ENCODE assay signal across 10 cellular contexts in genomic region chr1:64967381-64967780, GRCh38. TPM values are rescaled to one million over a fixed set of nuclear protein-coding genes. Genes with fewer than 3 reads are reported as not detected.
DNase-seq lines count a peak whose midpoint lies in the region; ATAC-seq and TF ChIP-seq lines count a peak whose summit lies in the region.
"Had no signal": no experiment of that assay in that cellular context is flagged by ENCODE, and none has a peak within 500 bp of the region (broad histone marks: within the 10 kb centered on the region; RNA-seq: fewer than 3 reads in every experiment).

No MANE protein-coding gene starts in this region.

- TF ChIP-seq CTCF in chondrocyte (IDR thresholded peaks at IDR 0.05), result no peak
- no peak for TF ChIP-seq CTCF in neural progenitor cell (IDR thresholded peaks at IDR 0.05)

- no peaks in the 10 kb centered on the region for H3K9me3 Mint-ChIP-seq in CD8-positive, alpha-beta memory T cell
- H3K9me3 Mint-ChIP-seq in chondrocyte (ENCODE audit: low read depth), result no peaks in the 10 kb centered on the region
- H3K9me3 Mint-ChIP-seq in neural progenitor cell, result no peaks in the 10 kb centered on the region

- peak overlapping the region; percentile 73 for H3K4me2 ChIP-seq in neural progenitor cell

- no peaks in the 10 kb centered on the region for H3K36me3 ChIP-seq in CD8-positive, alpha-beta memory T cell (ENCODE audit: insufficient read depth, low read length)
- H3K36me3 ChIP-seq in neural progenitor cell, result no peaks in the 10 kb centered on the region
- H3K36me3 ChIP-seq: brain microvascular endothelial cell had no signal

- H3K27ac ChIP-seq in CD8-positive, alpha-beta memory T cell (ENCODE audit: low read depth, low read length), result no peak overlapping the region
- H3K27ac ChIP-seq in neural progenitor cell, result no peak overlapping the region

- H3K9me3 ChIP-seq in CD8-positive, alpha-beta memory T cell (ENCODE audit: low read length), result no peaks in the 10 kb centered on the region
- H3K9me3 ChIP-seq in neural progenitor cell (ENCODE audit: low read depth), result no peaks in the 10 kb centered on the region

- POLR2A ChIA-PET in CD8-positive, alpha-beta memory T cell (lab: Charles Lee), result interaction anchor here (0.5 to 1.9 kb wide), 4 partner anchors 26 to 71 kb away, joined by 3 to 11 read pairs (median 6); no protein-coding TSS in a partner anchor

- no peak for DNase-seq in CD8-positive, alpha-beta memory T cell
- DNase-seq in M059J (ENCODE audit: low read depth), result peak; percentile 19
- DNase-seq in chondrocyte (ENCODE audit: low spot score), result no peak
- DNase-seq in neural progenitor cell (ENCODE audit: low spot score), result peak; percentile 16
- DNase-seq in DMS153 treated with DMSO at 0.1 percent for 48 hours (lab: John Stamatoyannopoulos, UW; ENCODE audit: unreplicated experiment), result no peak
- no peak for DNase-seq in NCI-H1417 treated with DMSO at 0.1 percent for 48 hours (lab: John Stamatoyannopoulos, UW)
- no peak for DNase-seq in NAMALWA (ENCODE audit: low spot score)
- DNase-seq: brain microvascular endothelial cell; stimulated activated CD4-positive, alpha-beta T cell treated with anti-CD3 and anti-CD28 coated beads, Interleukin-2, amount 100 ng/mL, for 24 hours had no signal

- peak overlapping the region; percentile 78 for H3K4me3 ChIP-seq in CD8-positive, alpha-beta memory T cell (ENCODE audit: low read length)
- no peak overlapping the region for H3K4me3 ChIP-seq in neural progenitor cell

- peaks cover 38% of the 10 kb centered on the region for H3K4me1 ChIP-seq in CD8-positive, alpha-beta memory T cell (ENCODE audit: insufficient read depth, low read length)
- peaks cover 8% of the 10 kb centered on the region for H3K4me1 ChIP-seq in neural progenitor cell

- CTCF ChIA-PET in CD8-positive, alpha-beta memory T cell (lab: Charles Lee), result interaction anchor here (1.1 to 2.5 kb wide), 4 partner anchors 12 to 103 kb away, joined by 3 to 16 read pairs (median 3); no protein-coding TSS in a partner anchor

- H2AFZ ChIP-seq in neural progenitor cell (replicated peaks), result no peak overlapping the region

- peaks cover 17% of the 10 kb centered on the region for H4K20me1 ChIP-seq in neural progenitor cell (ENCODE audit: low read depth)

- peak overlapping the region; percentile 92 to 99 (median 97) for H3K27ac Mint-ChIP-seq in CD8-positive, alpha-beta memory T cell
- no peak overlapping the region for H3K27ac Mint-ChIP-seq in chondrocyte (ENCODE audit: unreplicated experiment)
- peak overlapping the region; percentile 14 for H3K27ac Mint-ChIP-seq in neural progenitor cell

- peaks cover 0 to 12% (median 0%) of the 10 kb centered on the region in 3 donors for H3K36me3 Mint-ChIP-seq in CD8-positive, alpha-beta memory T cell
- H3K36me3 Mint-ChIP-seq in chondrocyte (ENCODE audit: low read depth) (no peaks in the 10 kb centered on the region), neural progenitor cell (no peaks in the 10 kb centered on the region)

- no peak overlapping the region for H3K9ac ChIP-seq in neural progenitor cell

- H3K4me1 Mint-ChIP-seq in CD8-positive, alpha-beta memory T cell, result peaks cover 17 to 46% (median 40%) of the 10 kb centered on the region in 3 donors
- peaks cover 32% of the 10 kb centered on the region for H3K4me1 Mint-ChIP-seq in chondrocyte (ENCODE audit: low read depth)
- peaks cover 27% of the 10 kb centered on the region for H3K4me1 Mint-ChIP-seq in neural progenitor cell

- ATAC-seq in GM21825 (IDR thresholded peaks at IDR 0.05; ENCODE audit: unreplicated experiment), result no peak

- H3K4me3 Mint-ChIP-seq in CD8-positive, alpha-beta memory T cell, result peak overlapping the region; percentile 90 to 95 (median 93)
- peak overlapping the region; percentile 28 for H3K4me3 Mint-ChIP-seq in chondrocyte (ENCODE audit: unreplicated experiment)
- peak overlapping the region; percentile 88 for H3K4me3 Mint-ChIP-seq in neural progenitor cell

- peaks cover 23% of the 10 kb centered on the region for H3F3A ChIP-seq in neural progenitor cell (ENCODE audit: low read depth)

- H3K79me2 ChIP-seq in neural progenitor cell (ENCODE audit: low read depth), result no peaks in the 10 kb centered on the region

- H3K27me3 ChIP-seq in CD8-positive, alpha-beta memory T cell (ENCODE audit: insufficient read depth, low read length, poor library complexity, severe bottlenecking), result no peaks in the 10 kb centered on the region
- H3K27me3 ChIP-seq in neural progenitor cell, result peaks cover 42% of the 10 kb centered on the region
- H3K27me3 ChIP-seq: brain microvascular endothelial cell had no signal

- no peaks in the 10 kb centered on the region for H3K27me3 Mint-ChIP-seq in CD8-positive, alpha-beta memory T cell
- H3K27me3 Mint-ChIP-seq in chondrocyte (ENCODE audit: low read depth) (no peaks in the 10 kb centered on the region), neural progenitor cell (ENCODE audit: insufficient read depth, low read depth) (no peaks in the 10 kb centered on the region)

RNA-seq across cellular contexts. Expression of gene JAK1, which starts 1.0 kb away (rescaled TPM):
- 100 to 1,000 TPM; 106 to 108 TPM for total RNA-seq in CD8-positive, alpha-beta memory T cell
- 300 TPM for polyA plus RNA-seq in CD8-positive, alpha-beta memory T cell
- 56.2 and 90.9 TPM in 2 replicates for total RNA-seq in M059J (2014; rRNA removed; shearing (Covaris generic))
- 105 to 112 TPM (median 110 TPM) in 3 replicates for total RNA-seq in chondrocyte
- 5.0 and 6.5 TPM in 2 replicates for total RNA-seq in neural progenitor cell (ENCODE audit: low replicate concordance)

Comparison
In these comparisons a context has a peak if more than half of its experiments do, and no peak if none do; other contexts are left out.
1. DNase-seq: peak in M059J (single experiment) and neural progenitor cell (single experiment); none in CD8-positive, alpha-beta memory T cell (0 of 5), chondrocyte (single experiment), DMS153 treated with DMSO at 0.1 percent for 48 hours (single experiment), NCI-H1417 treated with DMSO at 0.1 percent for 48 hours (single experiment) and NAMALWA (single experiment).
2. H3K4me3 Mint-ChIP-seq: peak in every context shown above with its lines; median percentile 93 in CD8-positive, alpha-beta memory T cell; 88 in neural progenitor cell; 28 in chondrocyte.